ENCODE assay signal across 30 cellular contexts in the genomic region with DNA sequence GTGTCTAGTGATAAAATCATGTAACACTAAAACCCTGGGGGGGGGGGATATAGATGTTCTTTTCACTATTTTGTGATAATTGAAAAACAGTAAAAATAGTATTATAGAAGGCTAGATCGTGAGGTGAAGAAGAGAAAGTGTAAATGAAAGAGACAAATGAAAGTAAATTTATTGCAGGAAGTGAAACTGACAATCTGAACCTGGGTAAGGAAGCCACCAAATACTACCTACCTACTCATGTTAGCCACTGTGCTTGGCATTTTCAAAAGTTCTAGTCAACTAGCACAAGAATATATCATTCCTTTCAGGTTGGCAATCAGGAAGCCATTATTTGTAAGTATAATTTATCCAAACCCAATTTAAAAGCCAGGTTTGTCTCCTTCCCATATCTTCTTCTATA.
"Had no signal": no experiment of that assay in that cellular context is flagged by ENCODE, and none has a peak within 500 bp of the region (broad histone marks: within the 10 kb centered on the region; RNA-seq: fewer than 3 reads in every experiment).

No MANE protein-coding gene starts in this region.

- H3K9me3 ChIP-seq: adrenal gland, body of pancreas, breast epithelium had no signal

- H2AFZ ChIP-seq: PC-9 had no signal

- H3K4me2 ChIP-seq: PC-9 had no signal

- H3K27ac ChIP-seq: adrenal gland, body of pancreas, breast epithelium, coronary artery, PC-9, RWPE1, VCaP had no signal

- DNase-seq: activated B cell treated with CpG ODN at 0.5 μM for 24 hours; activated CD4-positive, alpha-beta memory T cell treated with anti-CD3 and anti-CD28 coated beads for 36 hours; activated CD4-positive, alpha-beta T cell treated with anti-CD3 and anti-CD28 coated beads for 4 hours; activated CD4-positive, alpha-beta T cell treated with anti-CD3 and anti-CD28 coated beads, Interleukin-2, amount 50 U/mL, for 1 hour; activated CD4-positive, CD25-positive, alpha-beta regulatory T cell treated with anti-CD3 and anti-CD28 coated beads, Interleukin-2, amount 50 U/mL, for 72 hours; activated CD8-positive, alpha-beta memory T cell treated with anti-CD3 and anti-CD28 coated beads, Interleukin-2, amount 50 U/mL, for 4 hours; activated gamma-delta T cell treated with Interleukin-2 at 50 U/mL for 16 hours; activated naive CD4-positive, alpha-beta T cell treated with anti-CD3 and anti-CD28 coated beads for 36 hours; activated T-cell treated with anti-CD3 and anti-CD28 coated beads for 4 hours; activated T-cell treated with anti-CD3 and anti-CD28 coated beads, Interleukin-2, amount 50 U/mL, for 4 hours; adrenal gland; body of pancreas; NCI-H1105; NCI-H1417 treated with DMSO at 0.1 percent for 48 hours; NCI-H1930; NCI-H2081 treated with DMSO at 0.1 percent for 48 hours; NCI-H226; NCI-H446 treated with DMSO at 0.1 percent for 48 hours; NCI-H526; NCI-H748 treated with DMSO at 0.1 percent for 48 hours; PC-9; SIG-M5; SW 1271; T-helper 1 cell; T-helper 2 cell; T-helper 9 cell had no signal

- H3K27me3 ChIP-seq: adrenal gland, body of pancreas had no signal

- H3K36me3 ChIP-seq: adrenal gland, breast epithelium had no signal

- H3K4me3 ChIP-seq: adrenal gland, body of pancreas, breast epithelium, coronary artery, PC-9 had no signal

- H3K4me1 ChIP-seq: adrenal gland, body of pancreas, breast epithelium had no signal
